In the genomic region with DNA sequence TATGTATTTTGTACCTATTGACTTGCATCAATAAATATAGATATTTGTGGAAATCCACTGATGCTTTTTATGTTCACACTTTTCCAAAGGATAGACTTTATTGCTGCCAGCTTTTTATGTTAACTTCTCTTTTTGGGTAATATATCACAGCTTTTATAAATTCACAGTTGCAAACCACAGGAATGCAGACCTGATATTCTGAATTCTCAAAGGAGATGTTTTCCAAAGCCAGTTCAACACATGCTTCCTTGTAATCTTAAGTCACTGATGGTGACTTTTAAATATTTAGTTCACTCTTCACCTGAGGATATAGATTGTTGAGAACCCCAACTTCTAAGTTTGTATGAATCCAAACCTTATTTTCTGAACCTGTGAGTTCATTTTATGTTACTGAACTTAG, we compare ENCODE assay signal across 18 cellular contexts.
DNase-seq lines count a peak whose midpoint lies in the region; ATAC-seq and TF ChIP-seq lines count a peak whose summit lies in the region.
"Had no signal": no experiment of that assay in that cellular context is flagged by ENCODE, and none has a peak within 500 bp of the region (broad histone marks: within the 10 kb centered on the region; RNA-seq: fewer than 3 reads in every experiment).

No MANE protein-coding gene starts in this region.

- no peak for TF ChIP-seq CTCF in fibroblast of mammary gland (conservative IDR thresholded peaks at IDR 0.05; ENCODE audit: control insufficient read depth, insufficient read depth, low read depth, low read length)

- no peak overlapping the region for H3K4me3 ChIP-seq in fibroblast of mammary gland (ENCODE audit: control insufficient read depth, low read depth, low read length)

- DNase-seq in EH (ENCODE audit: low read depth) = peak; percentile 40
- peak; percentile 30 for DNase-seq in M059J (ENCODE audit: low read depth)
- DNase-seq in fibroblast of mammary gland (ENCODE audit: low read depth) = peak; percentile 15
- DNase-seq in renal cortical epithelial cell (ENCODE audit: low read depth) = peak; percentile 19
- no peak for DNase-seq in activated CD8-positive, alpha-beta memory T cell treated with anti-CD3 and anti-CD28 coated beads, Interleukin-2, amount 50 U/mL, for 4 hours
- DNase-seq in dedifferentiated amniotic fluid mesenchymal stem cell (ENCODE audit: extremely low spot score) = no peak
- DNase-seq in HK-2 (ENCODE audit: unreplicated experiment) = no peak
- DNase-seq: C1 segment of cervical spinal cord, DMS79 treated with DMSO at 0.1 percent for 48 hours, GDM1, NCI-H1417 treated with DMSO at 0.1 percent for 48 hours, NCI-H2029, NCI-H2171, NCI-H446 treated with DMSO at 0.1 percent for 48 hours, NCI-H748 treated with DMSO at 0.1 percent for 48 hours, OCI-M1, SHP77 treated with DMSO at 0.1 percent for 48 hours had no signal

- ATAC-seq in GM19397 (IDR thresholded peaks at IDR 0.05; ENCODE audit: unreplicated experiment) = no peak

Comparison
In these comparisons a context has a peak if more than half of its experiments do, and no peak if none do; other contexts are left out.
1. DNase-seq: peak in EH (single experiment), M059J (single experiment), fibroblast of mammary gland (single experiment) and renal cortical epithelial cell (single experiment); none in activated CD8-positive, alpha-beta memory T cell treated with anti-CD3 and anti-CD28 coated beads, Interleukin-2, amount 50 U/mL, for 4 hours (single experiment), dedifferentiated amniotic fluid mesenchymal stem cell (single experiment) and HK-2 (single experiment).